Comparison of ENCODE assay signal across 33 cellular contexts in genomic region chr13:99509477-99509876, GRCh38.
"Had no signal": no experiment of that assay in that cellular context is flagged by ENCODE, and none has a peak within 500 bp of the region (broad histone marks: within the 10 kb centered on the region; RNA-seq: fewer than 3 reads in every experiment).

No MANE protein-coding gene starts in this region.

- H3K9me3 ChIP-seq: ascending aorta, colonic mucosa, esophagus muscularis mucosa, gastrocnemius medialis had no signal

- H3K4me1 ChIP-seq: colonic mucosa had no signal

- H3K4me3 Mint-ChIP-seq: activated B cell treated with CpG ODN at 0.5 μM for 24 hours; activated CD8-positive, alpha-beta T cell treated with anti-CD3 and anti-CD28 coated beads for 36 hours; activated naive CD4-positive, alpha-beta T cell treated with anti-CD3 and anti-CD28 coated beads for 36 hours; activated naive CD4-positive, alpha-beta T cell treated with anti-CD3 and anti-CD28 coated beads, Interleukin-2, amount 50 U/mL, for 24 hours; activated naive CD8-positive, alpha-beta T cell treated with anti-CD3 and anti-CD28 coated beads for 36 hours; activated naive CD8-positive, alpha-beta T cell treated with anti-CD3 and anti-CD28 coated beads, Interleukin-2, amount 50 U/mL, for 24 hours; activated T-cell treated with anti-CD3 and anti-CD28 coated beads, Interleukin-2, amount 50 U/mL, for 4 hours; brain; T-helper 17 cell; T-helper 2 cell treated with Interferon-gamma antibody and Interleukin-4, amounts not matched to agents 5 μg/mL and 100 μg/mL, for 36 hours had no signal

- FAIRE-seq: endometrium had no signal

- H3K36me3 ChIP-seq: breast epithelium, cardiac muscle cell, colonic mucosa, gastrocnemius medialis had no signal

- H3K4me3 ChIP-seq: ascending aorta, breast epithelium, cardiac muscle cell, colonic mucosa, esophagus muscularis mucosa, gastrocnemius medialis, heart right ventricle had no signal

- H3K27ac Mint-ChIP-seq: activated CD8-positive, alpha-beta T cell treated with anti-CD3 and anti-CD28 coated beads for 36 hours; activated naive CD4-positive, alpha-beta T cell treated with anti-CD3 and anti-CD28 coated beads for 36 hours; activated naive CD4-positive, alpha-beta T cell treated with anti-CD3 and anti-CD28 coated beads, Interleukin-2, amount 50 U/mL, for 24 hours; activated naive CD8-positive, alpha-beta T cell treated with anti-CD3 and anti-CD28 coated beads for 36 hours; activated naive CD8-positive, alpha-beta T cell treated with anti-CD3 and anti-CD28 coated beads, Interleukin-2, amount 50 U/mL, for 24 hours; activated T-helper 17 cell treated with anti-CD3 and anti-CD28 coated beads, Interleukin-2, amount 50 U/mL, for 72 hours; brain; T-helper 17 cell; T-helper 2 cell treated with Interferon-gamma antibody and Interleukin-4, amounts not matched to agents 5 μg/mL and 100 μg/mL, for 36 hours had no signal

- H3K27me3 ChIP-seq: ascending aorta, breast epithelium, cardiac muscle cell, colonic mucosa, esophagus muscularis mucosa, foreskin keratinocyte, gastrocnemius medialis, heart right ventricle had no signal

- H3K9me3 Mint-ChIP-seq: activated naive CD4-positive, alpha-beta T cell treated with anti-CD3 and anti-CD28 coated beads, Interleukin-2, amount 50 U/mL, for 24 hours; activated T-cell treated with anti-CD3 and anti-CD28 coated beads, Interleukin-2, amount 50 U/mL, for 4 hours; activated T-helper 17 cell treated with anti-CD3 and anti-CD28 coated beads, Interleukin-2, amount 50 U/mL, for 72 hours had no signal

- H3K27ac ChIP-seq: ascending aorta, breast epithelium, cardiac muscle cell, colonic mucosa, esophagus muscularis mucosa, foreskin keratinocyte, gastrocnemius medialis, heart right ventricle, WERI-Rb-1 had no signal

- DNase-seq: activated B cell treated with CpG ODN at 0.5 μM for 24 hours; activated CD4-positive, alpha-beta T cell treated with anti-CD3 and anti-CD28 coated beads for 48 hours; activated CD4-positive, alpha-beta T cell treated with anti-CD3 and anti-CD28 coated beads, Interleukin-2, amount 50 U/mL, for 1 hour; activated CD4-positive, alpha-beta T cell treated with anti-CD3 and anti-CD28 coated beads, Interleukin-2, amount 50 U/mL, for 48 hours; activated CD8-positive, alpha-beta memory T cell treated with anti-CD3 and anti-CD28 coated beads for 24 hours; activated CD8-positive, alpha-beta T cell treated with anti-CD3 and anti-CD28 coated beads for 36 hours; activated effector memory CD4-positive, alpha-beta T cell treated with anti-CD3 and anti-CD28 coated beads, Interleukin-2, amount 50 U/mL, for 16 hours; activated naive CD4-positive, alpha-beta T cell treated with anti-CD3 and anti-CD28 coated beads for 36 hours; activated naive CD8-positive, alpha-beta T cell treated with anti-CD3 and anti-CD28 coated beads for 36 hours; activated naive CD8-positive, alpha-beta T cell treated with anti-CD3 and anti-CD28 coated beads, Interleukin-2, amount 50 U/mL, for 24 hours; activated T-cell treated with anti-CD3 and anti-CD28 coated beads, Interleukin-2, amount 50 U/mL, for 4 hours; central memory CD4-positive, alpha-beta T cell; cerebellar nuclear complex; colonic mucosa; effector CD8-positive, alpha-beta T cell; foreskin keratinocyte; gastrocnemius medialis; glutamatergic neuron; heart right ventricle; T-helper 1 cell; T-helper 17 cell; T1000; WERI-Rb-1 had no signal

- ATAC-seq: activated CD4-positive, CD25-positive, alpha-beta regulatory T cell treated with anti-CD3 and anti-CD28 coated beads, Interleukin-2, amount 50 U/mL, for 24 hours; activated CD8-positive, alpha-beta T cell treated with anti-CD3 and anti-CD28 coated beads for 36 hours; activated naive CD8-positive, alpha-beta T cell treated with anti-CD3 and anti-CD28 coated beads, Interleukin-2, amount 50 U/mL, for 24 hours; activated T-cell treated with anti-CD3 and anti-CD28 coated beads, Interleukin-2, amount 50 U/mL, for 4 hours; activated T-helper 17 cell treated with anti-CD3 and anti-CD28 coated beads, Interleukin-2, amount 50 U/mL, for 72 hours; foreskin keratinocyte; gastrocnemius medialis; T-helper 17 cell had no signal

- H3K27me3 Mint-ChIP-seq: activated B cell treated with CpG ODN at 0.5 μM for 24 hours; activated CD8-positive, alpha-beta T cell treated with anti-CD3 and anti-CD28 coated beads for 36 hours; activated naive CD4-positive, alpha-beta T cell treated with anti-CD3 and anti-CD28 coated beads, Interleukin-2, amount 50 U/mL, for 24 hours; activated naive CD8-positive, alpha-beta T cell treated with anti-CD3 and anti-CD28 coated beads for 36 hours; activated naive CD8-positive, alpha-beta T cell treated with anti-CD3 and anti-CD28 coated beads, Interleukin-2, amount 50 U/mL, for 24 hours; activated T-helper 17 cell treated with anti-CD3 and anti-CD28 coated beads, Interleukin-2, amount 50 U/mL, for 72 hours; brain; T-helper 17 cell had no signal
